ENCODE assay signal across 2 cellular contexts in genomic region chr1:248215880-248216279, GRCh38.
A peak's percentile ranks its signal among the peaks of the same experiment; 100 is the strongest.
TF ChIP-seq lines count a peak whose summit lies in the region.

No MANE protein-coding gene starts in this region.

TF ChIP-seq in HepG2, 621 proteins besides CTCF, POLR2A, EP300 and RAD21:
- TF ChIP-seq MAFK (conservative IDR thresholded peaks at IDR 0.05 in 1 of 2, IDR thresholded peaks at IDR 0.05 in 1 of 2; ENCODE audit: low read length in 2 of 2) (peak; percentile 75 to 91), ELF4 (CRISPR knock-in tag; IDR thresholded peaks at IDR 0.05; ENCODE audit: borderline replicate concordance) (no peak), MAFF (IDR thresholded peaks at IDR 0.05; ENCODE audit: low read depth, low read length) (peak; percentile 82)

TF ChIP-seq in K562, 482 proteins besides CTCF, POLR2A, EP300 and RAD21:
- peak; percentile 77 for TF ChIP-seq MAFK (IDR thresholded peaks at IDR 0.05; ENCODE audit: low read length)
- no peak for TF ChIP-seq HMGXB4 (CRISPR knock-in tag; IDR thresholded peaks at IDR 0.05)
- no peak for TF ChIP-seq POU5F1 (IDR thresholded peaks at IDR 0.05; ENCODE audit: borderline replicate concordance, low read depth, low read length, partially characterized antibody)
- TF ChIP-seq ELF1 (tag; IDR thresholded peaks at IDR 0.05), result no peak
- no peak for TF ChIP-seq ARID3B (CRISPR knock-in tag; IDR thresholded peaks at IDR 0.05; ENCODE audit: borderline replicate concordance)
- peak; percentile 65 for TF ChIP-seq MAFF (IDR thresholded peaks at IDR 0.05; ENCODE audit: low read length)
- TF ChIP-seq C11orf30 (IDR thresholded peaks at IDR 0.05; ENCODE audit: low read depth), result peak; percentile 42; the same call in 1 of the 2 replicates
- peak; percentile 45 for TF ChIP-seq MAFG (tag; conservative IDR thresholded peaks at IDR 0.05)
- no peak for TF ChIP-seq ZNF324 (CRISPR knock-in tag; IDR thresholded peaks at IDR 0.05)
- TF ChIP-seq REST (CRISPR knock-in tag; IDR thresholded peaks at IDR 0.05; ENCODE audit: low read depth), result no peak
- peak; percentile 44; the same call in 1 of the 2 replicates for TF ChIP-seq ZNF316 (IDR thresholded peaks at IDR 0.05)
- TF ChIP-seq PREB (CRISPR knock-in tag; IDR thresholded peaks at IDR 0.05), result no peak
